In the genomic region with DNA sequence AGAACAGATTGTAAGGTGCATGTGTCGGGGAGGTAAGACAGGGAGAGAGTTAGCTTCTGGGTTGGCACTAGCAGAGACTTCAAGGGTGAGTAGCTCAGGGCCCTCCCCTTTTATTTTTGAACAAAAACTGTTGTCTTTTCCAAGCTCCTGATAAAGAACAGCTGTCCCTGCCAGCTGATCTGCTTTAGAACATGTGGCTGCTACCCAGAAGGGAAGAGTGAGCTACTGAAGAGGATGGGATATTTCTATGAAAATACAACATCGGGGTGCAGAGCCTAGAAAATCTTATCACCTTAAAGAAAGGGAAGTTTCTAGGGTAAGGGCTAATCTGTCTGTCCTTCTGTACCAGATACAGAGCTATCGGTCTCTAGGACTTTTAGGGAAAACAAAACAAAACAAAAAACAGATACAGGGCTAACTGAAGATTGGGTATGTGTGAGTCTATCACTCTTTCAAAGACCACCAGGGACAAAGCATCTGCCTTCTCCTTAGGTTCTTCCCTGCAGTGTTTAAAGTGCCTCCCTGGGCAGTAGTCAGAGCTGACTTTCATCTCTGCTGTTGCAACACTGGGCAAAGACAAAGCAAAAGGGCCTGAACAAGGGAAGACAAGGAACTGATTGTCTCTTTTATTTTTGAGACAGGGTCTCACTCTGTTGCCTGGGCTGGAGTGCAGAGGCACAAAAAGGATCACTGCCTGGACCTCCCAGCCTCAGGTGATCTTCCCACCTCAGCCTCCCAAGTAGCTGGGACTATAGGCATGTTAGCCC, we compare ENCODE assay signal across 1 cellular context.
TF ChIP-seq lines count a peak whose summit lies in the region.

No MANE protein-coding gene starts in this region.

TF ChIP-seq in HepG2, 621 proteins besides CTCF, POLR2A, EP300 and RAD21 (continued from another document):
- TF ChIP-seq CSRNP2 (CRISPR knock-in tag; conservative IDR thresholded peaks at IDR 0.05; ENCODE audit: low read depth) (no peak), ZFP82 (CRISPR knock-in tag; IDR thresholded peaks at IDR 0.05; ENCODE audit: borderline replicate concordance) (no peak)
